In genomic region chr4:52861171-52861873, GRCh38 we compare ENCODE assay signal across 8 cellular contexts. TPM values are rescaled to one million over a fixed set of nuclear protein-coding genes. Genes with fewer than 3 reads are reported as not detected.
DNase-seq lines count a peak whose midpoint lies in the region; TF ChIP-seq lines count a peak whose summit lies in the region.

No MANE protein-coding gene starts in this region.

- no peak overlapping the region for H3K9ac ChIP-seq in SU-DHL-6 (ENCODE audit: low read length)

- no peaks in the 10 kb centered on the region for H3K36me3 ChIP-seq in GM06990 (ENCODE audit: control insufficient read depth, insufficient read depth, low read length)
- no peaks in the 10 kb centered on the region for H3K36me3 ChIP-seq in SU-DHL-6 (ENCODE audit: low read length)

- H3K9me3 ChIP-seq in SU-DHL-6 (ENCODE audit: insufficient read depth, low read length) = no peaks in the 10 kb centered on the region

- H2AFZ ChIP-seq in SU-DHL-6 (ENCODE audit: low read depth, low read length, severe bottlenecking) = no peak overlapping the region

- H3K4me3 ChIP-seq in GM06990 (replicated peaks; ENCODE audit: low read depth, low read length) = peak overlapping the region; percentile 52
- peak overlapping the region; percentile 37 for H3K4me3 ChIP-seq in SU-DHL-6 (ENCODE audit: insufficient read depth, low read length, poor library complexity, severe bottlenecking)
- peak overlapping the region; percentile 60 to 62 for H3K4me3 ChIP-seq in foreskin fibroblast (ENCODE audit: low read depth in 1 of 2, low read length in 2 of 2)
- peak overlapping the region; percentile 53 for H3K4me3 ChIP-seq in retinal pigment epithelial cell (ENCODE audit: low read length)

- no peak for TF ChIP-seq CTCF in GM06990 (IDR thresholded peaks at IDR 0.05; ENCODE audit: insufficient read depth, low read length, poor library complexity, severe bottlenecking)
- TF ChIP-seq CTCF in SU-DHL-6 (IDR thresholded peaks at IDR 0.05; ENCODE audit: insufficient read depth, low read length, poor library complexity, severe bottlenecking) = no peak
- TF ChIP-seq CTCF in foreskin fibroblast (IDR thresholded peaks at IDR 0.05; ENCODE audit: low read depth, low read length) = no peak
- no peak for TF ChIP-seq CTCF in retinal pigment epithelial cell (conservative IDR thresholded peaks at IDR 0.05; ENCODE audit: low read depth, low read length)

- H3K4me2 ChIP-seq in SU-DHL-6 (ENCODE audit: low read depth, low read length, poor library complexity, severe bottlenecking) = peak overlapping the region; percentile 45

- DNase-seq in GM06990 (ENCODE audit: extremely low read depth, insufficient read length) (no peak), foreskin fibroblast (no peak), retinal pigment epithelial cell (ENCODE audit: low read depth) (no peak), GOT3 (lab: John Stamatoyannopoulos, UW) (no peak), NCI-H1930 (lab: John Stamatoyannopoulos, UW) (no peak), A172 (ENCODE audit: low spot score) (no peak), SIG-M5 (lab: John Stamatoyannopoulos, UW) (no peak)

- no peaks in the 10 kb centered on the region for H4K20me1 ChIP-seq in SU-DHL-6 (ENCODE audit: low read depth, low read length)

- H3F3A ChIP-seq in SU-DHL-6 (ENCODE audit: insufficient read depth) = no peaks in the 10 kb centered on the region

- H3K27me3 ChIP-seq in GM06990 (replicated peaks; ENCODE audit: control insufficient read depth, insufficient read depth, low read length) (no peaks in the 10 kb centered on the region; the same call in 1 of the 2 replicates), SU-DHL-6 (ENCODE audit: low read length) (no peaks in the 10 kb centered on the region)

- no peaks in the 10 kb centered on the region for H3K79me2 ChIP-seq in SU-DHL-6 (ENCODE audit: insufficient read depth, low read length)

- H3K9me2 ChIP-seq in SU-DHL-6 (replicated peaks; ENCODE audit: insufficient read depth, low read length) = no peaks in the 10 kb centered on the region

- H3K27ac ChIP-seq in SU-DHL-6 (ENCODE audit: low read depth, low read length) = no peak overlapping the region

RNA-seq across cellular contexts. Expression of gene RASL11B, which starts 0.8 kb away (rescaled TPM):
- not detected in 2 replicates for total RNA-seq in A172 (2014; rRNA removed; shearing (Covaris generic))
